Comparison of ENCODE assay signal across 8 cellular contexts in genomic region chr1:231040019-231040799, GRCh38. TPM values are rescaled to one million over a fixed set of nuclear protein-coding genes. Genes with fewer than 3 reads are reported as not detected.
DNase-seq lines count a peak whose midpoint lies in the region; ATAC-seq and TF ChIP-seq lines count a peak whose summit lies in the region.

Gene FAM89A, minus strand, starts transcription at chr1:231040254. Its CDS starts 43 bp downstream, at chr1:231040211.

- peak; percentile 58 for ATAC-seq in HG03571 (IDR thresholded peaks at IDR 0.05; ENCODE audit: unreplicated experiment)

- H3K9me3 ChIP-seq in BE2C (no peaks in the 10 kb centered on the region), mammary epithelial cell (replicated peaks; ENCODE audit: insufficient read depth, low read length) (peaks cover 4% of the 10 kb centered on the region)

- no peaks in the 10 kb centered on the region for H3K36me3 ChIP-seq in BE2C
- H3K36me3 ChIP-seq in mammary epithelial cell (ENCODE audit: insufficient read depth, low read length) = no peaks in the 10 kb centered on the region
- no peaks in the 10 kb centered on the region for H3K36me3 ChIP-seq in kidney epithelial cell (ENCODE audit: control insufficient read depth, insufficient read depth, low read length)

- no TSS peak for BruUV-seq in mammary epithelial cell (replicated peaks; lab: Mats Ljungman, UMichigan)

- CTCF ChIA-PET in mammary epithelial cell (lab: Charles Lee; ENCODE audit: low non-redundant PET) = interaction anchor here (0.7 kb wide), 1 partner anchor 49 kb away, joined by 5 read pairs; no protein-coding TSS in a partner anchor

- H2AFZ ChIP-seq in mammary epithelial cell (ENCODE audit: low read depth, low read length) = peak within 1 kb of the TSS; percentile 93

- no peaks in the 10 kb centered on the region for H4K20me1 ChIP-seq in mammary epithelial cell (ENCODE audit: insufficient read depth, low read length)

- in situ Hi-C loops in mammary epithelial cell (cut with MboI; ENCODE audit: low sequenced_read_pairs in 2 of 2) = no loop called here

- peaks cover 21% of the 10 kb centered on the region for H3K79me2 ChIP-seq in mammary epithelial cell (ENCODE audit: insufficient read depth, low read length)

- H3K9ac ChIP-seq in mammary epithelial cell (ENCODE audit: insufficient read depth, low read length) = peak within 1 kb of the TSS; percentile 55

- H3K4me1 ChIP-seq in BE2C = no peaks in the 10 kb centered on the region; the same call in 1 of the 2 replicates
- H3K4me1 ChIP-seq in mammary epithelial cell (ENCODE audit: insufficient read depth, low read length) = peaks cover 11% of the 10 kb centered on the region

- no CpG with 5 or more reads among the region's 82 CpGs for WGBS in mammary epithelial cell (ENCODE audit: low coverage, missing lambda C conversion rate)

- intact Hi-C loops in mammary epithelial cell (cut with micrococcal nuclease) = loop anchor here (10.0 kb wide), 1 partner anchor 115 kb away; no protein-coding TSS in a partner anchor

- peak within 1 kb of the TSS; percentile 95 for H3K4me2 ChIP-seq in mammary epithelial cell (ENCODE audit: insufficient read depth, low read depth, low read length)

- DNase-seq in BE2C = peak; percentile 79
- peak; percentile 53 for DNase-seq in GM19240 (ENCODE audit: insufficient read length, low spot score)
- no peak for DNase-seq in mammary epithelial cell
- DNase-seq in kidney epithelial cell (ENCODE audit: low read depth) = no peak
- peak; percentile 48 to 58 for DNase-seq in stimulated activated CD4-positive, alpha-beta T cell treated with anti-CD3 and anti-CD28 coated beads, Interleukin-1b, Interleukin-23, amount 100 ng/mL, for 1 hour (ENCODE audit: low read depth in 2 of 2)
- no peak for DNase-seq in NCI-H226

- TF ChIP-seq CTCF in BE2C (IDR thresholded peaks at IDR 0.05; ENCODE audit: low read depth, low read length) = no peak
- no peak for TF ChIP-seq CTCF in VCaP (conservative IDR thresholded peaks at IDR 0.05)
- no peak for TF ChIP-seq CTCF in mammary epithelial cell (conservative IDR thresholded peaks at IDR 0.05 in 1 of 2, IDR thresholded peaks at IDR 0.05 in 1 of 2; ENCODE audit: extremely low read depth in 1 of 2, insufficient read depth in 1 of 2, low read depth in 1 of 2, low read length in 2 of 2)
- no peak for TF ChIP-seq CTCF in kidney epithelial cell (IDR thresholded peaks at IDR 0.05; ENCODE audit: insufficient read depth, low read length, poor library complexity, severe bottlenecking)

- H3K27ac ChIP-seq in VCaP = peak within 1 kb of the TSS; percentile 46; the same call in 1 of the 2 replicates
- no peak within 1 kb of the TSS for H3K27ac ChIP-seq in mammary epithelial cell (ENCODE audit: insufficient read depth, low read depth, low read length)

- H3K4me3 ChIP-seq in BE2C (ENCODE audit: low read depth, low read length) = peak within 1 kb of the TSS; percentile 73
- H3K4me3 ChIP-seq in mammary epithelial cell (replicated peaks in 1 of 3; ENCODE audit: insufficient read depth in 1 of 3, low read depth in 2 of 3, low read length in 3 of 3) = peak within 1 kb of the TSS; percentile 72 to 92 (median 86)
- H3K4me3 ChIP-seq in kidney epithelial cell (ENCODE audit: low read depth, low read length) = peak within 1 kb of the TSS; percentile 58

- dilution Hi-C loops in mammary epithelial cell (cut with HindIII; ENCODE audit: low sequenced_read_pairs) = no loop called here

- H3K27me3 ChIP-seq in BE2C (peaks cover 8% of the 10 kb centered on the region), mammary epithelial cell (ENCODE audit: insufficient read depth, low read length) (peaks cover 2% of the 10 kb centered on the region), kidney epithelial cell (ENCODE audit: control insufficient read depth, insufficient read depth, low read length) (peaks cover 15% of the 10 kb centered on the region)

RNA-seq across cellular contexts. Expression of gene FAM89A, which starts in this region (rescaled TPM):
- 6.2 TPM for polyA plus RNA-seq in BE2C (2012; ENCODE audit: insufficient read depth, insufficient read length, low read depth)
- total RNA-seq in mammary epithelial cell = 10 to 100 TPM in 1 of 2 donors, 1 to 10 TPM in 1; 4.7 to 16.7 TPM
- 15.4 TPM for polyA plus RNA-seq in mammary epithelial cell
- polyA minus RNA-seq in mammary epithelial cell = 7.9 TPM
- total RNA-seq in kidney epithelial cell = 6.3 and 7.1 TPM in 2 replicates

Comparison
In these comparisons a context has a peak if more than half of its experiments do, and no peak if none do; other contexts are left out.
1. DNase-seq: peak in BE2C (single experiment), GM19240 (single experiment) and stimulated activated CD4-positive, alpha-beta T cell treated with anti-CD3 and anti-CD28 coated beads, Interleukin-1b, Interleukin-23, amount 100 ng/mL, for 1 hour (2 of 2); none in mammary epithelial cell (single experiment), kidney epithelial cell (single experiment) and NCI-H226 (single experiment).
2. Peak in every context shown above with its lines, with median percentiles within 50 percentile points of each other: H3K4me3 ChIP-seq.